Comparison of ENCODE assay signal across 8 cellular contexts in the genomic region with DNA sequence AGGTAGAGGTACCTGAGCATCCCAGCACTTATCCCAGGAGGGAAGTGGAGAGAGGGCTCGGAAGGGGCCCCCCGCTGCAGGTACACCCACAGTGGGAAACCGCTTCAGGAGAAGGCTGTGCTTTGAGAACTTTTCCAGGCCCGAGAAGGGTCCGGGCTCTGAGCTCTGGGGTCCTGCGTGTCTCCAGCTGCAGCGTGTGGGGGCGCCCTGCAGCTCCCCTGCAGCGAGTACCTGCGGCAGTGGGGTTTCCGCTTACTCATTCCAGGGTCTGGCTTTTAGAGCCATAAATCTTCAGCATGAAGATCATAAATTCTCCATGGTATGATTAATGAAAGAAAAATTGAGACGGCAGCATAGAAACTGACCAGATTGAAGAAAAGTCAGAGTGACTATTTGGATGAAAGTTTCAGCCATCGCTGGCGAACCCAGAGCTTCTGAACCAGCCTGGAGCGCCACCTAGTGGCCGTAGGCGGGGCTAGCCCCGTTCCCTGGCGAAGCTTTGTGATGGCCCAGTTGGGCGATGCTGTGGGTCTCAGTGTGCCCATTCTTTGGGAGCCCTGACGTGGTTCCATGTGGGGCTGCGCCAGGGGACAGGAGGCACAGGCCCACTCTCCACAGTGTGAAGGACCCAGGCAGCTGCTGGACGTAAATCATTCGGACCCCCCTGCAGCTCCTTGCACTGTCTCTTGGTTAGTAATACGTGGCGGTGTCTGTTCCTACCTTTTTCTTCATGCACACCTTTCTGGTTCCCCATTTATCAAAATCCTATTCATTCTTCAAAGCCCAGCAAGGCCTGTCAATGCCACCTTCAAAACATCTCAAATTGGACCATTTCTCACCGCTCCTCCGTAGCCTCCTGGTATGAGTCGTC.
DNase-seq lines count a peak whose midpoint lies in the region; ATAC-seq, FAIRE-seq and TF ChIP-seq lines count a peak whose summit lies in the region.

No MANE protein-coding gene starts in this region.

- no peak overlapping the region for H3K9ac ChIP-seq in H1 (replicated peaks in 1 of 4; ENCODE audit: extremely low read depth in 1 of 4, low read depth in 3 of 4, low read length in 3 of 4)

- H2BK120ac ChIP-seq in H1 (replicated peaks; ENCODE audit: low read depth, low read length), result no peak overlapping the region

- no peak overlapping the region; the same call in 1 of the 2 replicates for H4K8ac ChIP-seq in H1 (ENCODE audit: extremely low read depth, insufficient read depth, low read length)

- POLR2A ChIA-PET in H1 (lab: Charles Lee; ENCODE audit: partially characterized antibody), result interaction anchor here (0.6 to 1.5 kb wide), 6 partner anchors 17 to 293 kb away, joined by 3 to 4 read pairs (median 3); no protein-coding TSS in a partner anchor

- peaks cover 0 to 17% (median under 1%) of the 10 kb centered on the region in 4 donors for H3K4me1 Mint-ChIP-seq in CD4-positive, CD25-positive, alpha-beta regulatory T cell
- H3K4me1 Mint-ChIP-seq in HFFc6 (ENCODE audit: low read depth), result peaks cover 46% of the 10 kb centered on the region

- peak; percentile 52 for FAIRE-seq in H1 (lab: Jason Lieb, UNC)

- CTCF ChIA-PET in H1 (lab: Charles Lee; ENCODE audit: partially characterized antibody), result interaction anchor here (0.7 to 16.9 kb wide), 60 partner anchors 7 to 456 kb away, joined by 3 to 361 read pairs (median 6); no protein-coding TSS in a partner anchor

- peaks cover 2 to 3% of the 10 kb centered on the region in 2 experiments for H4K20me1 ChIP-seq in H1 (replicated peaks in 1 of 2; ENCODE audit: control insufficient read depth in 1 of 2, insufficient read depth in 2 of 2, low read length in 2 of 2)

- no peak overlapping the region for H4K5ac ChIP-seq in H1 (ENCODE audit: insufficient read length, low read depth, low read length)

- H4K91ac ChIP-seq in H1 (replicated peaks; ENCODE audit: insufficient read length, low read length), result no peak overlapping the region

- no peak overlapping the region for H3K56ac ChIP-seq in H1 (replicated peaks; ENCODE audit: insufficient read length, low read depth, low read length)

- TF ChIP-seq POLR2A in H1 (IDR thresholded peaks at IDR 0.05; ENCODE audit: control extremely low read depth in 1 of 2, low read depth in 2 of 2, low read length in 2 of 2), result no peak

- no peaks in the 10 kb centered on the region for H3K36me3 ChIP-seq in CD4-positive, CD25-positive, alpha-beta regulatory T cell (ENCODE audit: control insufficient read depth, insufficient read depth, low read length)
- no peaks in the 10 kb centered on the region for H3K36me3 ChIP-seq in H1 (ENCODE audit: control insufficient read depth in 2 of 4, insufficient read depth in 4 of 4, low read length in 3 of 4)

- H3K9me3 Mint-ChIP-seq in CD4-positive, CD25-positive, alpha-beta regulatory T cell, result no peaks in the 10 kb centered on the region
- no peaks in the 10 kb centered on the region for H3K9me3 Mint-ChIP-seq in HFFc6

- H3K27me3 Mint-ChIP-seq in CD4-positive, CD25-positive, alpha-beta regulatory T cell, result peaks cover 13% of the 10 kb centered on the region
- peaks cover 18% of the 10 kb centered on the region for H3K27me3 Mint-ChIP-seq in HFFc6 (ENCODE audit: insufficient read depth)

- no peaks in the 10 kb centered on the region for H3K9me3 ChIP-seq in CD4-positive, CD25-positive, alpha-beta regulatory T cell (ENCODE audit: control insufficient read depth in 2 of 2, low read length in 2 of 2)
- H3K9me3 ChIP-seq in H1 (ENCODE audit: insufficient read depth in 2 of 2, low read depth in 1 of 2, low read length in 1 of 2), result no peaks in the 10 kb centered on the region

- no peak overlapping the region for H2BK15ac ChIP-seq in H1 (ENCODE audit: low read length)

- no peak overlapping the region for H2AK5ac ChIP-seq in H1 (ENCODE audit: low read depth, low read length)

- peak in 1 of 2 donors; percentile 63 for ATAC-seq in CD4-positive, CD25-positive, alpha-beta regulatory T cell (ENCODE audit: low read depth in 2 of 2)
- no peak for ATAC-seq in HG03469 (IDR thresholded peaks at IDR 0.05; ENCODE audit: unreplicated experiment)

- TF ChIP-seq CTCF in HFFc6 (IDR thresholded peaks at IDR 0.05), result peak; percentile 99
- TF ChIP-seq CTCF in H1 (IDR thresholded peaks at IDR 0.05; ENCODE audit: control extremely low read depth in 1 of 3, insufficient read depth in 1 of 3, low read depth in 1 of 3, low read length in 3 of 3), result peak in 2 of 3 experiments; percentile 95 to 96; a peak in 3 of 4 replicates

- no peaks in the 10 kb centered on the region for H3K4me1 ChIP-seq in CD4-positive, CD25-positive, alpha-beta regulatory T cell (ENCODE audit: control insufficient read depth, insufficient read depth, low read length, poor library complexity, severe bottlenecking)
- peaks cover 0 to 15% (median 7%) of the 10 kb centered on the region in 4 experiments for H3K4me1 ChIP-seq in H1 (replicated peaks in 1 of 4; ENCODE audit: control insufficient read depth in 3 of 4, insufficient read depth in 4 of 4, low read length in 3 of 4)

- H2BK12ac ChIP-seq in H1 (ENCODE audit: low read depth, low read length), result no peak overlapping the region

- peak; percentile 33 to 58 (median 54) for DNase-seq in CD4-positive, CD25-positive, alpha-beta regulatory T cell
- DNase-seq in HFFc6, result peak; percentile 72
- DNase-seq in NCI-H748 treated with DMSO at 0.1 percent for 48 hours (lab: John Stamatoyannopoulos, UW), result peak; percentile 12
- DNase-seq in activated CD8-positive, alpha-beta memory T cell treated with anti-CD3 and anti-CD28 coated beads for 48 hours (ENCODE audit: low read depth in 2 of 3, low spot score in 2 of 3), result peak; percentile 37 to 65 (median 52)
- DNase-seq in H1 (ENCODE audit: low read depth in 1 of 2, low spot score in 2 of 2), result peak; percentile 23 to 97
- peak; percentile 62 for DNase-seq in middle frontal gyrus (ENCODE audit: extremely low spot score, low spot score)
- peak; percentile 61 for DNase-seq in stimulated activated CD8-positive, alpha-beta memory T cell treated with anti-CD3 and anti-CD28 coated beads, Interleukin-4, amount 100 ng/mL, for 24 hours (ENCODE audit: low read depth)

- H3K27ac Mint-ChIP-seq in CD4-positive, CD25-positive, alpha-beta regulatory T cell, result no peak overlapping the region
- H3K27ac Mint-ChIP-seq in HFFc6, result no peak overlapping the region

- WGBS in H1 (ENCODE audit: extremely low coverage in 1 of 2, insufficient coverage in 1 of 2, insufficient read length in 1 of 2, insufficient replicate concordance in 2 of 2, low coverage in 1 of 2, low lambda C conversion rate in 2 of 2, missing lambda C conversion rate in 1 of 2), 2 experiments, result 45% methylated on average over 29 of the region's 29 CpGs; no CpG with 5 or more reads in 1 of the 2 experiments

- H3K27me3 ChIP-seq in CD4-positive, CD25-positive, alpha-beta regulatory T cell (ENCODE audit: control insufficient read depth, insufficient read depth, low read length), result no peaks in the 10 kb centered on the region
- no peaks in the 10 kb centered on the region for H3K27me3 ChIP-seq in H1 (replicated peaks in 1 of 4; ENCODE audit: control insufficient read depth in 3 of 4, extremely low read depth in 1 of 4, insufficient read depth in 3 of 4, low read length in 3 of 4)

- H3K23ac ChIP-seq in H1 (ENCODE audit: insufficient read length), result no peak overlapping the region

- H2AFZ ChIP-seq in H1 (ENCODE audit: low read length), result no peak overlapping the region

- TF ChIP-seq RAD21 in H1 (IDR thresholded peaks at IDR 0.05 in 1 of 2, conservative IDR thresholded peaks at IDR 0.05 in 1 of 2; ENCODE audit: low read depth in 2 of 2, low read length in 2 of 2), result peak; percentile 92 to 96

- H3K14ac ChIP-seq in H1 (ENCODE audit: insufficient read length), result no peak overlapping the region

- H3K4me3 Mint-ChIP-seq in CD4-positive, CD25-positive, alpha-beta regulatory T cell, result no peak overlapping the region
- no peak overlapping the region for H3K4me3 Mint-ChIP-seq in HFFc6

- no peaks in the 10 kb centered on the region for H3K79me2 ChIP-seq in H1 (ENCODE audit: control insufficient read depth in 1 of 2, insufficient read depth in 2 of 2, low read length in 2 of 2)

- H3K18ac ChIP-seq in H1 (ENCODE audit: extremely low read depth, low read length), result no peak overlapping the region

- no peaks in the 10 kb centered on the region for H3K36me3 Mint-ChIP-seq in CD4-positive, CD25-positive, alpha-beta regulatory T cell
- no peaks in the 10 kb centered on the region for H3K36me3 Mint-ChIP-seq in HFFc6 (ENCODE audit: low read depth)

- H3K4me3 ChIP-seq in CD4-positive, CD25-positive, alpha-beta regulatory T cell (ENCODE audit: low read depth, low read length), result no peak overlapping the region
- H3K4me3 ChIP-seq in H1 (ENCODE audit: extremely low read depth in 1 of 4, insufficient read depth in 2 of 4, low read depth in 3 of 4, low read length in 4 of 4), result 0 out of 8 replicates have a peak overlapping the region, but pooled peaks of 1 of the 4 experiments have one; percentile 20

- no peak for TF ChIP-seq EP300 in H1 (IDR thresholded peaks at IDR 0.05; ENCODE audit: borderline replicate concordance in 1 of 2, low read depth in 2 of 2, low read length in 2 of 2)

- no peak overlapping the region for H2BK20ac ChIP-seq in H1 (ENCODE audit: low read length)

- no peak overlapping the region for H3K27ac ChIP-seq in CD4-positive, CD25-positive, alpha-beta regulatory T cell (ENCODE audit: insufficient read depth, low read length, poor library complexity, severe bottlenecking)
- no peak overlapping the region for H3K27ac ChIP-seq in H1 (ENCODE audit: low read depth, low read length)

- no peaks in the 10 kb centered on the region for H3K79me1 ChIP-seq in H1 (ENCODE audit: low read depth, low read length)

- H3K23me2 ChIP-seq in H1 (ENCODE audit: low read depth, low read length), result no peaks in the 10 kb centered on the region

- H2BK5ac ChIP-seq in H1 (ENCODE audit: low read depth, low read length), result no peak overlapping the region

- H3K4me2 ChIP-seq in H1 (ENCODE audit: insufficient read depth in 1 of 2, low read depth in 2 of 2, low read length in 2 of 2), result no peak overlapping the region

- H3K4ac ChIP-seq in H1 (replicated peaks; ENCODE audit: insufficient read length, low read depth, low read length), result no peak overlapping the region

TF ChIP-seq in H1, 55 proteins besides CTCF, POLR2A, EP300 and RAD21:
- TF ChIP-seq SRF (IDR thresholded peaks at IDR 0.05; ENCODE audit: low read depth, low read length) (0 out of 2 replicates have a peak, but pooled peaks have one; percentile 2), YY1 (IDR thresholded peaks at IDR 0.05; ENCODE audit: low read depth, low read length) (0 out of 2 replicates have a peak, but pooled peaks have one; percentile 49), FOSL1 (IDR thresholded peaks at IDR 0.05; ENCODE audit: insufficient read depth, low read depth, low read length) (no peak), GABPA (IDR thresholded peaks at IDR 0.05; ENCODE audit: borderline replicate concordance, insufficient read depth, low read length) (peak; percentile 77; the same call in 1 of the 2 replicates)

Comparison
In these comparisons a context has a peak if more than half of its experiments do, and no peak if none do; other contexts are left out.
1. DNase-seq: peak in every context shown above with its lines; median percentile 72 in HFFc6; 62 in middle frontal gyrus; 61 in stimulated activated CD8-positive, alpha-beta memory T cell treated with anti-CD3 and anti-CD28 coated beads, Interleukin-4, amount 100 ng/mL, for 24 hours; 60 in H1; 54 in CD4-positive, CD25-positive, alpha-beta regulatory T cell; 52 in activated CD8-positive, alpha-beta memory T cell treated with anti-CD3 and anti-CD28 coated beads for 48 hours; 12 in NCI-H748 treated with DMSO at 0.1 percent for 48 hours.